In the genomic region with DNA sequence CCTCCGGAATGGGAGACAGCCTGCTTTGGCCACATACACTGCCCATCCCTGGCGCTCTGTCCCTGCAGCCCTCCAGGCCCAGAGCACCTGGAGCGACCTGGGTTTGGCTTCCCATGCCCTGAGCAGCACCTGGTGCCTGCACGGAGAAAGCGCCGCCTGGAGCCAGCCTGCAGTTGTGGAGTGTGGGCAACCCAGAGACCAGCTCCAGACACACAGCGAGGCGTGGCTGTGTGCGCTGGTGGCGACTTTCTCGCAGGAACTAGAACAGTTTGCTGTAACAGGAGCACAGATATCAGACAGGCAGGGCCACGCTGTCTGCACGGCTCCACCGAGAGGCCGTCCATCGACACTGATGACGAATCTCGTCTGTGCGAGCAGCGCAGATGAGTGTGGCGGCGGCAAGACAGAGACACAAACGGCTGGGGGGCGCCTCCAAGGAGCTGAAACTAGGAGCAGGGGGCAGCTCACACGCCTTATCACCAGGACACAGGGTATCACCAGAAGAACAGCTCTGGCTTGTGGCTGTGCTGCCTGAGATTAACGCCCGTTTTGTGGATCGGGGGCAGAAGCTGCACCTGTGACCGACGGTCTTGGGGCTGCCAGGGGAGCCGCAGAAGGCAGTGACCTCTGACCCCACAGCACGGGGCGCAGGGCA, we compare ENCODE assay signal across 13 cellular contexts.
DNase-seq lines count a peak whose midpoint lies in the region; ATAC-seq, FAIRE-seq and TF ChIP-seq lines count a peak whose summit lies in the region.
"Had no signal": no experiment of that assay in that cellular context is flagged by ENCODE, and none has a peak within 500 bp of the region (broad histone marks: within the 10 kb centered on the region; RNA-seq: fewer than 3 reads in every experiment).

No MANE protein-coding gene starts in this region.

- H2BK12ac ChIP-seq in H1 (ENCODE audit: low read depth, low read length) = no peak overlapping the region

- H2AFZ ChIP-seq in PC-3 (ENCODE audit: low read length) = 0 out of 2 replicates have a peak overlapping the region, but pooled peaks have one; percentile 85
- no peak overlapping the region for H2AFZ ChIP-seq in H1 (ENCODE audit: low read length)

- H3K27ac ChIP-seq in PC-3 (ENCODE audit: low read length) = no peak overlapping the region
- no peak overlapping the region for H3K27ac ChIP-seq in H1 (ENCODE audit: low read depth, low read length)
- no peak overlapping the region for H3K27ac ChIP-seq in sigmoid colon
- no peak overlapping the region for H3K27ac ChIP-seq in uterus
- H3K27ac ChIP-seq: 22Rv1 had no signal

- H2BK15ac ChIP-seq in H1 (ENCODE audit: low read length) = no peak overlapping the region

- H4K91ac ChIP-seq in H1 (replicated peaks; ENCODE audit: insufficient read length, low read length) = no peak overlapping the region

- BruUV-seq in PC-3 (replicated peaks; lab: Mats Ljungman, UMichigan) = no TSS peak

- no peak overlapping the region for H3K56ac ChIP-seq in H1 (replicated peaks; ENCODE audit: insufficient read length, low read depth, low read length)

- no peak overlapping the region for H3K23ac ChIP-seq in H1 (ENCODE audit: insufficient read length)

- 95% methylated on average over 32 of the region's 33 CpGs; no CpG with 5 or more reads in 1 of the 2 experiments for WGBS in H1 (ENCODE audit: extremely low coverage in 1 of 2, insufficient coverage in 1 of 2, insufficient read length in 1 of 2, insufficient replicate concordance in 2 of 2, low coverage in 1 of 2, low lambda C conversion rate in 2 of 2, missing lambda C conversion rate in 1 of 2), 2 experiments
- WGBS in sigmoid colon, 2 donors = 73 to 84% methylated on average over 33 of the region's 33 CpGs

- H3K4me3 ChIP-seq in PC-3 (ENCODE audit: low read length) (peak overlapping the region; percentile 62), H1 (ENCODE audit: extremely low read depth in 1 of 4, insufficient read depth in 2 of 4, low read depth in 3 of 4, low read length in 4 of 4) (no peak overlapping the region), sigmoid colon (peak overlapping the region in 3 of 4 donors; percentile 27 to 50 (median 45)), uterus (no peak overlapping the region)

- intact Hi-C loops in PC-3 (cut with micrococcal nuclease) = loop anchor here (2.0 to 5.0 kb wide), 2 partner anchors 47 to 200 kb away; no protein-coding TSS in a partner anchor
- intact Hi-C loops in sigmoid colon (cut with DNase I) = no loop called here
- intact Hi-C loops in uterus (cut with DNase I; ENCODE audit: low total_unique reads) = no loop called here

- H3K4ac ChIP-seq in H1 (replicated peaks; ENCODE audit: insufficient read length, low read depth, low read length) = no peak overlapping the region

- no peak; a peak in 1 of 4 replicates for TF ChIP-seq RAD21 in H1 (IDR thresholded peaks at IDR 0.05 in 1 of 2, conservative IDR thresholded peaks at IDR 0.05 in 1 of 2; ENCODE audit: low read depth in 2 of 2, low read length in 2 of 2)

- no peaks in the 10 kb centered on the region for H4K20me1 ChIP-seq in PC-3 (ENCODE audit: low read length)
- H4K20me1 ChIP-seq in H1 (replicated peaks in 1 of 2; ENCODE audit: control insufficient read depth in 1 of 2, insufficient read depth in 2 of 2, low read length in 2 of 2) = no peaks in the 10 kb centered on the region

- peak overlapping the region; percentile 13; the same call in 1 of the 2 replicates for H2BK5ac ChIP-seq in H1 (ENCODE audit: low read depth, low read length)

- ATAC-seq in PC-3 = no peak

- H3K4me2 ChIP-seq in PC-3 (ENCODE audit: low read length) (peak overlapping the region; percentile 88), H1 (ENCODE audit: insufficient read depth in 1 of 2, low read depth in 2 of 2, low read length in 2 of 2) (no peak overlapping the region)

- no peak overlapping the region for H2AK5ac ChIP-seq in H1 (ENCODE audit: low read depth, low read length)

- H3K9me3 ChIP-seq in PC-3 (ENCODE audit: low read length) (no peaks in the 10 kb centered on the region), H1 (ENCODE audit: insufficient read depth in 2 of 2, low read depth in 1 of 2, low read length in 1 of 2) (no peaks in the 10 kb centered on the region), sigmoid colon (no peaks in the 10 kb centered on the region), uterus (no peaks in the 10 kb centered on the region)
- H3K9me3 ChIP-seq: prostate gland had no signal

- H3K9ac ChIP-seq in PC-3 (ENCODE audit: low read length) = peak overlapping the region; percentile 58; the same call in 1 of the 2 replicates
- no peak overlapping the region for H3K9ac ChIP-seq in H1 (replicated peaks in 1 of 4; ENCODE audit: extremely low read depth in 1 of 4, low read depth in 3 of 4, low read length in 3 of 4)

- FAIRE-seq in H1 (lab: Jason Lieb, UNC) = no peak

- H2BK20ac ChIP-seq in H1 (ENCODE audit: low read length) = no peak overlapping the region

- no peak overlapping the region for H3K14ac ChIP-seq in H1 (ENCODE audit: insufficient read length)

- H3K27me3 ChIP-seq in PC-3 (ENCODE audit: low read length) (no peaks in the 10 kb centered on the region), H1 (replicated peaks in 1 of 4; ENCODE audit: control insufficient read depth in 3 of 4, extremely low read depth in 1 of 4, insufficient read depth in 3 of 4, low read length in 3 of 4) (no peaks in the 10 kb centered on the region; a peak in 3 of 7 replicates), sigmoid colon (no peaks in the 10 kb centered on the region), uterus (no peaks in the 10 kb centered on the region)

- no peak for TF ChIP-seq CTCF in PC-3 (conservative IDR thresholded peaks at IDR 0.05; ENCODE audit: low read depth, low read length)
- no peak for TF ChIP-seq CTCF in H1 (IDR thresholded peaks at IDR 0.05; ENCODE audit: control extremely low read depth in 1 of 3, insufficient read depth in 1 of 3, low read depth in 1 of 3, low read length in 3 of 3)
- TF ChIP-seq CTCF in sigmoid colon (IDR thresholded peaks at IDR 0.05) = no peak
- TF ChIP-seq CTCF in uterus (IDR thresholded peaks at IDR 0.05) = no peak

- H3K23me2 ChIP-seq in H1 (ENCODE audit: low read depth, low read length) = no peaks in the 10 kb centered on the region

- TF ChIP-seq POLR2A in H1 (IDR thresholded peaks at IDR 0.05; ENCODE audit: control extremely low read depth in 1 of 2, low read depth in 2 of 2, low read length in 2 of 2) (no peak), sigmoid colon (IDR thresholded peaks at IDR 0.05) (no peak), uterus (IDR thresholded peaks at IDR 0.05) (no peak)

- no peak overlapping the region for H2BK120ac ChIP-seq in H1 (replicated peaks; ENCODE audit: low read depth, low read length)

- H4K5ac ChIP-seq in H1 (ENCODE audit: insufficient read length, low read depth, low read length) = no peak overlapping the region

- H3K79me2 ChIP-seq in PC-3 (ENCODE audit: low read length) (no peaks in the 10 kb centered on the region), H1 (ENCODE audit: control insufficient read depth in 1 of 2, insufficient read depth in 2 of 2, low read length in 2 of 2) (no peaks in the 10 kb centered on the region)

- no peak overlapping the region for H4K8ac ChIP-seq in H1 (ENCODE audit: extremely low read depth, insufficient read depth, low read length)

- H3K79me1 ChIP-seq in H1 (ENCODE audit: low read depth, low read length) = no peaks in the 10 kb centered on the region

- POLR2A ChIA-PET in PC-3 (lab: Charles Lee; ENCODE audit: unreplicated experiment) = interaction anchor here (0.9 kb wide), 1 partner anchor 97 kb away, joined by 4 read pairs; no protein-coding TSS in a partner anchor
- POLR2A ChIA-PET in H1 (lab: Charles Lee; ENCODE audit: partially characterized antibody) = no interaction called here

- peaks cover 14% of the 10 kb centered on the region for H3K4me1 ChIP-seq in PC-3 (ENCODE audit: insufficient read depth, low read length)
- no peaks in the 10 kb centered on the region for H3K4me1 ChIP-seq in H1 (replicated peaks in 1 of 4; ENCODE audit: control insufficient read depth in 3 of 4, insufficient read depth in 4 of 4, low read length in 3 of 4)
- peaks cover 0 to 19% (median 6%) of the 10 kb centered on the region in 4 donors for H3K4me1 ChIP-seq in sigmoid colon
- peaks cover 0 to 5% of the 10 kb centered on the region in 2 donors for H3K4me1 ChIP-seq in uterus
- H3K4me1 ChIP-seq: prostate gland had no signal

- H3K36me3 ChIP-seq in PC-3 (ENCODE audit: low read depth, low read length) (no peaks in the 10 kb centered on the region), H1 (ENCODE audit: control insufficient read depth in 2 of 4, insufficient read depth in 4 of 4, low read length in 3 of 4) (no peaks in the 10 kb centered on the region), sigmoid colon (no peaks in the 10 kb centered on the region), uterus (no peaks in the 10 kb centered on the region)
- H3K36me3 ChIP-seq: prostate gland had no signal

- no peaks in the 10 kb centered on the region for H3K9me2 ChIP-seq in PC-3 (replicated peaks; ENCODE audit: low read length)

- H3K18ac ChIP-seq in H1 (ENCODE audit: extremely low read depth, low read length) = no peak overlapping the region

- TF ChIP-seq EP300 in H1 (IDR thresholded peaks at IDR 0.05; ENCODE audit: borderline replicate concordance in 1 of 2, low read depth in 2 of 2, low read length in 2 of 2) (no peak), sigmoid colon (IDR thresholded peaks at IDR 0.05) (no peak)

- no peaks in the 10 kb centered on the region for H3F3A ChIP-seq in PC-3 (ENCODE audit: low read length, unreplicated experiment)

- CTCF ChIA-PET in PC-3 (lab: Charles Lee) (no interaction called here), H1 (lab: Charles Lee; ENCODE audit: partially characterized antibody) (interaction anchor here (0.6 to 1.4 kb wide), 3 partner anchors 10 to 21 kb away, joined by 3 read pairs; no protein-coding TSS in a partner anchor)

- DNase-seq in DMS53 (lab: John Stamatoyannopoulos, UW) (peak; percentile 37), DMS53 treated with DMSO at 0.1 percent for 48 hours (lab: John Stamatoyannopoulos, UW; ENCODE audit: unreplicated experiment) (no peak), PC-3 (no peak), H1 (ENCODE audit: low read depth in 1 of 2, low spot score in 2 of 2) (no peak), sigmoid colon (peak; percentile 50), uterus (no peak), H4 (ENCODE audit: low spot score) (no peak)
- no peak for DNase-seq in stimulated activated CD4-positive, alpha-beta T cell treated with anti-CD3 and anti-CD28 coated beads, Interleukin-1b, Interleukin-23, amount 100 ng/mL, for 48 hours
- DNase-seq: central memory CD4-positive, alpha-beta T cell; NCI-H1930; SW 1271 had no signal

TF ChIP-seq in H1, 55 proteins besides CTCF, POLR2A, EP300 and RAD21 (continues in another document):
- TF ChIP-seq RNF2 (IDR thresholded peaks at IDR 0.05; ENCODE audit: borderline replicate concordance, low read depth, low read length, missing control alignments, poor library complexity, severe bottlenecking) = no peak
- no peak for TF ChIP-seq KDM5A (IDR thresholded peaks at IDR 0.05; ENCODE audit: low read length)
- no peak for TF ChIP-seq TEAD4 (IDR thresholded peaks at IDR 0.05; ENCODE audit: low read depth, low read length)
- no peak for TF ChIP-seq HDAC2 (IDR thresholded peaks at IDR 0.05; ENCODE audit: borderline replicate concordance in 1 of 2, low read depth in 2 of 2, low read length in 2 of 2)
- TF ChIP-seq GABPA (IDR thresholded peaks at IDR 0.05; ENCODE audit: borderline replicate concordance, insufficient read depth, low read length) = no peak
- no peak for TF ChIP-seq FOSL1 (IDR thresholded peaks at IDR 0.05; ENCODE audit: insufficient read depth, low read depth, low read length)

Comparison
In these comparisons a context has a peak if more than half of its experiments do, and no peak if none do; other contexts are left out.
1. DNase-seq: peak in DMS53 (single experiment) and sigmoid colon (single experiment); none in DMS53 treated with DMSO at 0.1 percent for 48 hours (single experiment), PC-3 (single experiment), H1 (0 of 2), uterus (0 of 2), stimulated activated CD4-positive, alpha-beta T cell treated with anti-CD3 and anti-CD28 coated beads, Interleukin-1b, Interleukin-23, amount 100 ng/mL, for 48 hours (single experiment) and H4 (single experiment).
2. H3K4me3 ChIP-seq: peak in PC-3 (single experiment) and sigmoid colon (3 of 4); none in H1 (0 of 4) and uterus (0 of 2).